Comparison of ENCODE assay signal across 14 cellular contexts in the genomic region with DNA sequence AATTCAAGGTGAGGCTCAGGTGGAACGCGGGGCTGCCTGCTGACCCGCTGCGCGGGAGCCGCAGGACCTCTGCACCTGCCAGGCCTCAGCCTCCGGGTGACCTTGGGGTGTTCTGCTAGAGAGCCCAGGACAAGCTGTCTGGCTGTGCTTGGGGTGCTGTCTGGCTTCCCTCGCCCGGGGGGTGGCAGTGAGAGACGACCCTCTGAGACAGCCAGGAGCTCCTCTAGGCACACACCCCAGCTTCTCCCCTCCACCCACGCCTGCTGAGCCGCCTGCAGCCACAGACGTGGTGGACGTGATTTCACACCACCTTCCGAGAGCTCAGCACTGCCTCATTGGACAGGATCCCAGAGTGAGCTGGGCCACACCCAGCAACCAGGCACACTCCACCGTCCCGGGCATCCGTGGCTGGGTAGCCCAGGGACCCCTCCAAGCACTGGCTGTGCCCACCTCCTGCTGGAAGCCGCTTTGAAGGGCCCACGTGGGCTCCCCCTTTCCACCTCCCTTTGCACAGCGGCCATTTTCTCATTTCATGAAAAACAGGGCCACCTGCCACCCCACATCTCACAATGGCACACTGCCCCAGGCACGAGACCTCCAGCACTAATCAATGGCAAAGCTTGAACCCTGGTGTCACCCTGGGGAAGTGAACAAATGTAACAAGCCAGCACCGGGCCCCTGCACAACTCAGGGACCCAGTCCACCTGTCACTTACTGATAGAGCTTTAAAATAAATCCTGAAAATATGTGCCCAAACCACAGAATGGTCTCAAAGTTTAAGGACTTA. TPM values are rescaled to one million over a fixed set of nuclear protein-coding genes. Genes with fewer than 3 reads are reported as not detected.
A peak's percentile ranks its signal among the peaks of the same experiment; 100 is the strongest.
DNase-seq lines count a peak whose midpoint lies in the region; ATAC-seq and TF ChIP-seq lines count a peak whose summit lies in the region.
"Had no signal": no experiment of that assay in that cellular context is flagged by ENCODE, and none has a peak within 500 bp of the region (broad histone marks: within the 10 kb centered on the region; RNA-seq: fewer than 3 reads in every experiment).

No MANE protein-coding gene starts in this region.

- CTCF ChIA-PET in activated CD4-positive, alpha-beta T cell treated with anti-CD3 and anti-CD28 coated beads for 36 hours (lab: Charles Lee): interaction anchor here (1.2 kb wide), 1 partner anchor 130 kb away, joined by 3 read pairs; no protein-coding TSS in a partner anchor

- peaks cover 9% of the 10 kb centered on the region for H3K36me3 Mint-ChIP-seq in activated CD4-positive, alpha-beta T cell treated with anti-CD3 and anti-CD28 coated beads for 36 hours (ENCODE audit: low read depth)
- H3K36me3 Mint-ChIP-seq: activated naive CD8-positive, alpha-beta T cell treated with anti-CD3 and anti-CD28 coated beads for 36 hours had no signal

- H3K9me3 ChIP-seq in neuronal stem cell (replicated peaks in 1 of 2; ENCODE audit: control insufficient read depth in 2 of 2, insufficient read depth in 1 of 2, low read depth in 1 of 2, low read length in 2 of 2) (no peaks in the 10 kb centered on the region), aorta (ENCODE audit: control insufficient read depth, low read length) (no peaks in the 10 kb centered on the region)

- H3K9me3 Mint-ChIP-seq in activated CD4-positive, alpha-beta T cell treated with anti-CD3 and anti-CD28 coated beads for 36 hours (ENCODE audit: low read depth): no peaks in the 10 kb centered on the region
- H3K9me3 Mint-ChIP-seq: activated naive CD8-positive, alpha-beta T cell treated with anti-CD3 and anti-CD28 coated beads for 36 hours had no signal

- H4K8ac ChIP-seq in neuronal stem cell (ENCODE audit: low read depth, low read length): no peak overlapping the region

- H3K27ac ChIP-seq in neuronal stem cell (replicated peaks; ENCODE audit: low read length) (no peak overlapping the region), aorta (ENCODE audit: low read depth in 1 of 2, low read length in 2 of 2) (peak overlapping the region in 1 of 2 donors; percentile 6)
- H3K27ac ChIP-seq: 22Rv1 had no signal

- DNase-seq in activated CD4-positive, alpha-beta T cell treated with anti-CD3 and anti-CD28 coated beads for 36 hours: peak; percentile 3
- no peak for DNase-seq in activated CD4-positive, alpha-beta T cell treated with anti-CD3 and anti-CD28 coated beads for 48 hours
- DNase-seq in fibroblast of mammary gland (ENCODE audit: low read depth) (peak; percentile 57), neuronal stem cell (ENCODE audit: low spot score) (no peak), aorta (peak; percentile 59 to 71), NCI-H2227 treated with DMSO at 0.1 percent for 48 hours (lab: John Stamatoyannopoulos, UW) (no peak), NAMALWA (ENCODE audit: low spot score) (no peak)
- DNase-seq: activated naive CD8-positive, alpha-beta T cell treated with anti-CD3 and anti-CD28 coated beads for 36 hours; effector CD4-positive, alpha-beta T cell; mammary epithelial cell; NCI-H1436; SIG-M5 had no signal

- H3K4me2 ChIP-seq in neuronal stem cell (ENCODE audit: insufficient read depth, low read length, poor library complexity, severe bottlenecking): no peak overlapping the region

- peak overlapping the region; percentile 93 for H3K23ac ChIP-seq in neuronal stem cell (ENCODE audit: low read depth, low read length, poor library complexity)

- POLR2A ChIA-PET in activated CD4-positive, alpha-beta T cell treated with anti-CD3 and anti-CD28 coated beads for 36 hours (lab: Charles Lee): interaction anchor here (0.8 kb wide), 1 partner anchor 31 kb away, joined by 3 read pairs; no protein-coding TSS in a partner anchor

- no peak overlapping the region for H3K14ac ChIP-seq in neuronal stem cell (ENCODE audit: low read length)

- H4K91ac ChIP-seq in neuronal stem cell (ENCODE audit: low read depth, low read length, poor library complexity): no peak overlapping the region

- H2BK15ac ChIP-seq in neuronal stem cell (ENCODE audit: low read length): peak overlapping the region; percentile 26

- no CpG with 5 or more reads among the region's 23 CpGs for WGBS in neuronal stem cell (ENCODE audit: extremely low coverage in 2 of 2, insufficient read length in 2 of 2, insufficient replicate concordance in 1 of 2), 2 donors
- WGBS in aorta, 2 donors: 60 to 66% methylated on average over 23 of the region's 23 CpGs

- no peaks in the 10 kb centered on the region for H3K4me1 Mint-ChIP-seq in activated CD4-positive, alpha-beta T cell treated with anti-CD3 and anti-CD28 coated beads for 36 hours
- H3K4me1 Mint-ChIP-seq: activated naive CD8-positive, alpha-beta T cell treated with anti-CD3 and anti-CD28 coated beads for 36 hours had no signal

- H3K18ac ChIP-seq in neuronal stem cell (ENCODE audit: low read length): no peak overlapping the region

- H2AK5ac ChIP-seq in neuronal stem cell (ENCODE audit: low read depth, low read length): peak overlapping the region; percentile 56

- H2AFZ ChIP-seq in neuronal stem cell (ENCODE audit: low read length): no peak overlapping the region

- H3K4me3 ChIP-seq in fibroblast of mammary gland (ENCODE audit: control insufficient read depth, low read depth, low read length) (no peak overlapping the region), neuronal stem cell (ENCODE audit: low read length in 2 of 2) (peak overlapping the region in 1 of 2 donors; percentile 68), aorta (ENCODE audit: low read length in 2 of 2) (no peak overlapping the region)

- intact Hi-C loops in activated CD4-positive, alpha-beta T cell treated with anti-CD3 and anti-CD28 coated beads for 36 hours (cut with DNase I, micrococcal nuclease): no loop called here
- intact Hi-C loops in aorta (cut with DNase I): no loop called here

- H3K36me3 ChIP-seq in neuronal stem cell (replicated peaks in 1 of 2; ENCODE audit: control insufficient read depth in 2 of 2, insufficient read depth in 2 of 2, low read length in 2 of 2): peaks cover 21 to 28% of the 10 kb centered on the region in 2 donors
- H3K36me3 ChIP-seq in aorta (ENCODE audit: control insufficient read depth in 1 of 2, insufficient read depth in 2 of 2, low read length in 1 of 2): no peaks in the 10 kb centered on the region

- no peak for TF ChIP-seq CTCF in fibroblast of mammary gland (conservative IDR thresholded peaks at IDR 0.05; ENCODE audit: control insufficient read depth, insufficient read depth, low read depth, low read length)

- H2BK12ac ChIP-seq in neuronal stem cell (ENCODE audit: low read length): no peak overlapping the region

- no peak overlapping the region for H3K4me3 Mint-ChIP-seq in activated CD4-positive, alpha-beta T cell treated with anti-CD3 and anti-CD28 coated beads for 36 hours
- H3K4me3 Mint-ChIP-seq: activated naive CD8-positive, alpha-beta T cell treated with anti-CD3 and anti-CD28 coated beads for 36 hours had no signal

- H2BK120ac ChIP-seq in neuronal stem cell (ENCODE audit: low read depth, low read length): no peak overlapping the region

- no peak overlapping the region for H3K9ac ChIP-seq in neuronal stem cell (ENCODE audit: low read depth, low read length, poor library complexity)

- ATAC-seq in activated CD4-positive, alpha-beta T cell treated with anti-CD3 and anti-CD28 coated beads for 36 hours: no peak
- ATAC-seq in aorta (ENCODE audit: low FRiP score): no peak
- no peak for ATAC-seq in HG03432 (IDR thresholded peaks at IDR 0.05; ENCODE audit: unreplicated experiment)

- no peak overlapping the region for H3K27ac Mint-ChIP-seq in activated CD4-positive, alpha-beta T cell treated with anti-CD3 and anti-CD28 coated beads for 36 hours
- H3K27ac Mint-ChIP-seq: activated naive CD8-positive, alpha-beta T cell treated with anti-CD3 and anti-CD28 coated beads for 36 hours had no signal

- H3K4ac ChIP-seq in neuronal stem cell (ENCODE audit: low read length): no peak overlapping the region

- H3K27me3 ChIP-seq in neuronal stem cell (ENCODE audit: control insufficient read depth in 3 of 3, insufficient read depth in 3 of 3, low read depth in 1 of 3, low read length in 3 of 3): no peaks in the 10 kb centered on the region
- H3K27me3 ChIP-seq in aorta (ENCODE audit: control insufficient read depth in 1 of 2, insufficient read depth in 2 of 2, low read length in 1 of 2): no peaks in the 10 kb centered on the region

- H3K27me3 Mint-ChIP-seq in activated CD4-positive, alpha-beta T cell treated with anti-CD3 and anti-CD28 coated beads for 36 hours: no peaks in the 10 kb centered on the region
- H3K27me3 Mint-ChIP-seq: activated naive CD8-positive, alpha-beta T cell treated with anti-CD3 and anti-CD28 coated beads for 36 hours had no signal

- peak overlapping the region; percentile 53 for H2BK5ac ChIP-seq in neuronal stem cell (ENCODE audit: low read length)

- H3K4me1 ChIP-seq in neuronal stem cell (ENCODE audit: control insufficient read depth in 2 of 2, insufficient read depth in 1 of 2, low read depth in 1 of 2, low read length in 2 of 2): peaks cover 9 to 11% of the 10 kb centered on the region in 2 donors
- H3K4me1 ChIP-seq in aorta (ENCODE audit: control insufficient read depth in 1 of 2, insufficient read depth in 2 of 2, low read length in 2 of 2): no peaks in the 10 kb centered on the region

- H3K79me1 ChIP-seq in neuronal stem cell (ENCODE audit: low read depth, low read length): peaks cover 27% of the 10 kb centered on the region

RNA-seq across cellular contexts. Expression of gene ZFAND2A, which starts 35.0 kb away (rescaled TPM):
- 10 to 100 TPM; 21.6 to 25.2 TPM for total RNA-seq in activated CD4-positive, alpha-beta T cell treated with anti-CD3 and anti-CD28 coated beads for 36 hours
- polyA plus RNA-seq in neuronal stem cell (2013, experiment 1 of 2): 9.5 TPM
- 8.7 TPM for polyA plus RNA-seq in neuronal stem cell (2013, experiment 2 of 2)
- total RNA-seq in aorta: 10 to 100 TPM; 18.8 to 24.8 TPM
- polyA plus RNA-seq in aorta: 10 to 100 TPM; 54.7 to 64.6 TPM

RNA-seq across cellular contexts. Expression of gene GPER1, which starts 37.1 kb away (rescaled TPM):
- total RNA-seq in activated CD4-positive, alpha-beta T cell treated with anti-CD3 and anti-CD28 coated beads for 36 hours: not detected
- polyA plus RNA-seq in neuronal stem cell (2013, experiment 1 of 2): 0.63 TPM
- 0.66 TPM for polyA plus RNA-seq in neuronal stem cell (2013, experiment 2 of 2)
- total RNA-seq in aorta: 10 to 100 TPM in 1 of 2 donors, 1 to 10 TPM in 1; 4.5 to 11.2 TPM
- 1 to 10 TPM; 2.8 to 5.0 TPM for polyA plus RNA-seq in aorta

Comparison
In these comparisons a context has a peak if more than half of its experiments do, and no peak if none do; other contexts are left out.
1. DNase-seq: peak in activated CD4-positive, alpha-beta T cell treated with anti-CD3 and anti-CD28 coated beads for 36 hours (single experiment), fibroblast of mammary gland (single experiment) and aorta (2 of 2); none in activated CD4-positive, alpha-beta T cell treated with anti-CD3 and anti-CD28 coated beads for 48 hours (single experiment), neuronal stem cell (single experiment), NCI-H2227 treated with DMSO at 0.1 percent for 48 hours (single experiment) and NAMALWA (single experiment).
2. RNA of gene GPER1, which starts 37.1 kb away (total RNA-seq): 4.5 to 11.2 TPM in aorta; not detected in activated CD4-positive, alpha-beta T cell treated with anti-CD3 and anti-CD28 coated beads for 36 hours; every median in the first group is over 4 times any median in the second.